In genomic region chr17:49880291-49881053, GRCh38 we compare ENCODE assay signal across 8 cellular contexts.
A peak's percentile ranks its signal among the peaks of the same experiment; 100 is the strongest.
DNase-seq lines count a peak whose midpoint lies in the region; ATAC-seq and TF ChIP-seq lines count a peak whose summit lies in the region.

No MANE protein-coding gene starts in this region.

- no peak for TF ChIP-seq POLR2A in NB4 (IDR thresholded peaks at IDR 0.05; ENCODE audit: extremely low read depth, insufficient read length)

- TF ChIP-seq CTCF in AG09319 (IDR thresholded peaks at IDR 0.05; ENCODE audit: low read depth, low read length) (peak; percentile 95), NB4 (IDR thresholded peaks at IDR 0.05; ENCODE audit: low read depth, low read length) (peak; percentile 92)

- no peak for ATAC-seq in GM21390 (IDR thresholded peaks at IDR 0.05; ENCODE audit: unreplicated experiment)

- DNase-seq in AG09319 (ENCODE audit: extremely low read depth, low read depth): peak; percentile 15
- DNase-seq in GM19240 (ENCODE audit: insufficient read length, low spot score): peak; percentile 95
- peak; percentile 74 for DNase-seq in NB4 (ENCODE audit: low read depth)
- DNase-seq in T1000 (lab: John Stamatoyannopoulos, UW): peak; percentile 49
- DNase-seq in anterior cingulate cortex (lab: John Stamatoyannopoulos, UW): peak in 39 of 58 donors; percentile 1 to 58 (median 12)
- peak in 34 of 51 donors; percentile 2 to 57 (median 22) for DNase-seq in hypothalamus (lab: John Stamatoyannopoulos, UW)
- DNase-seq in skeletal muscle cell (ENCODE audit: low read depth): peak; percentile 6

- H3K4me3 ChIP-seq in NB4 (ENCODE audit: low read depth, low read length) (no peak overlapping the region), skeletal muscle cell (ENCODE audit: low read depth, low read length) (no peak overlapping the region)

Comparison
In these comparisons a context has a peak if more than half of its experiments do, and no peak if none do; other contexts are left out.
1. DNase-seq: peak in every context shown above with its lines; median percentile 95 in GM19240; 74 in NB4; 49 in T1000; 22 in hypothalamus; 15 in AG09319; 12 in anterior cingulate cortex; 6 in skeletal muscle cell.